15 cellular contexts compared by ENCODE assay signal in the genomic region with DNA sequence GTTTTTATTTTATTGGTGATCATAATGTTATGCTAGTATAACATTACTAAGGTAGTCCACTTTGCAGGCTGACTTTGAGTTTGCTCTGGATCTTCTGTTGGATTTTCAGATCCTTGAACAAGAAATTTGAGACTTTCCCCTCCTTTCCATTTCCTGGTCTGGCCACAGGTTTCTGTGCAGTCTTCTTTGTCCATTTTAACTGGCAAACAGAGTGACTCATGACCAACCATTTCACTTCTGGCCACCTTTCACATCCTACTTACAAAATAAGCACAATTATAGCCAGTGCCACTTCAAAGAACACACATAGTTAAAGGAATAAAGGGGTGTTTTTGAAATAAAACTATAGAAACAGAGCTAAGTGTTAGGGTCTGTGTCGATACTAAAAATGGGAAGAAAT. TPM values are rescaled to one million over a fixed set of nuclear protein-coding genes. Genes with fewer than 3 reads are reported as not detected.
DNase-seq lines count a peak whose midpoint lies in the region; FAIRE-seq and TF ChIP-seq lines count a peak whose summit lies in the region.
"Had no signal": no experiment of that assay in that cellular context is flagged by ENCODE, and none has a peak within 500 bp of the region (broad histone marks: within the 10 kb centered on the region; RNA-seq: fewer than 3 reads in every experiment).

No MANE protein-coding gene starts in this region.

- FAIRE-seq in bronchial epithelial cell (lab: Jason Lieb, UNC) = no peak

- DNase-seq in H4 (ENCODE audit: low spot score) (peak; percentile 60), NCI-H226 (peak; percentile 11), bronchial epithelial cell (ENCODE audit: low read depth) (peak; percentile 45), osteoblast (ENCODE audit: insufficient read length, low spot score, missing footprints) (no peak), BE2C (no peak), SW 1271 (lab: John Stamatoyannopoulos, UW) (no peak), posterior vena cava (ENCODE audit: low spot score) (no peak)
- DNase-seq: activated CD4-positive, alpha-beta T cell treated with anti-CD3 and anti-CD28 coated beads for 36 hours; activated T-cell treated with anti-CD3 and anti-CD28 coated beads, Interleukin-2, amount 50 U/mL, for 4 hours; amygdala; left ventricle myocardium inferior; MV-4-11; nephron progenitor cell; NK-92 treated with Interleukin-12 subunit alpha and Interleukin-12 subunit beta, amount 100 ng/mL, for 24 hours had no signal

- TF ChIP-seq CTCF in bronchial epithelial cell (IDR thresholded peaks at IDR 0.05; ENCODE audit: insufficient read depth, low read length, severe bottlenecking) = no peak
- TF ChIP-seq CTCF in osteoblast (IDR thresholded peaks at IDR 0.05; ENCODE audit: extremely low read depth, low read depth, low read length) = no peak
- TF ChIP-seq CTCF in BE2C (IDR thresholded peaks at IDR 0.05; ENCODE audit: low read depth, low read length) = no peak

- no peak overlapping the region for H3K27ac ChIP-seq in osteoblast (ENCODE audit: low read depth, low read length)
- H3K27ac ChIP-seq: left ventricle myocardium inferior, tibial nerve had no signal

- H3K4me2 ChIP-seq in osteoblast (ENCODE audit: insufficient read depth, low read length) = no peak overlapping the region

- H3K4me3 ChIP-seq in bronchial epithelial cell (ENCODE audit: low read depth, low read length) (no peak overlapping the region), osteoblast (ENCODE audit: insufficient read depth, low read length) (no peak overlapping the region), BE2C (ENCODE audit: low read depth, low read length) (no peak overlapping the region)
- H3K4me3 ChIP-seq: left ventricle myocardium inferior, tibial nerve had no signal

- H3K9me3 ChIP-seq in osteoblast (ENCODE audit: low read depth, low read length) (no peaks in the 10 kb centered on the region), BE2C (no peaks in the 10 kb centered on the region)
- H3K9me3 ChIP-seq: left ventricle myocardium inferior, tibial nerve had no signal

- H3K79me2 ChIP-seq in osteoblast (ENCODE audit: insufficient read depth, low read length) = no peaks in the 10 kb centered on the region

- no peaks in the 10 kb centered on the region for H3K36me3 ChIP-seq in bronchial epithelial cell (ENCODE audit: control insufficient read depth, insufficient read depth, low read length)
- H3K36me3 ChIP-seq in osteoblast (ENCODE audit: insufficient read depth, low read length) = no peaks in the 10 kb centered on the region
- peaks cover 67% of the 10 kb centered on the region for H3K36me3 ChIP-seq in BE2C
- H3K36me3 ChIP-seq: left ventricle myocardium inferior, tibial nerve had no signal

- intact Hi-C loops in posterior vena cava (cut with DNase I) = no loop called here

- H3K27me3 ChIP-seq in bronchial epithelial cell (ENCODE audit: control insufficient read depth, insufficient read depth, low read length) = no peaks in the 10 kb centered on the region
- no peaks in the 10 kb centered on the region for H3K27me3 ChIP-seq in osteoblast (ENCODE audit: insufficient read depth, low read length)
- H3K27me3 ChIP-seq in BE2C = no peaks in the 10 kb centered on the region
- H3K27me3 ChIP-seq: tibial nerve had no signal

- peak overlapping the region; percentile 30 for H2AFZ ChIP-seq in osteoblast (ENCODE audit: low read length)

- H4K20me1 ChIP-seq in osteoblast (ENCODE audit: insufficient read depth, low read length) = no peaks in the 10 kb centered on the region

- H3K4me1 ChIP-seq in osteoblast (ENCODE audit: insufficient read depth, low read length) = peaks cover 4% of the 10 kb centered on the region
- peaks cover 30% of the 10 kb centered on the region for H3K4me1 ChIP-seq in BE2C
- H3K4me1 ChIP-seq: tibial nerve had no signal

RNA-seq across cellular contexts. Expression of a gene that starts 8.4 kb away (rescaled TPM):
- total RNA-seq in H4 (2014; rRNA removed; shearing (Covaris generic)) = 12.1 and 13.6 TPM in 2 replicates
- total RNA-seq in bronchial epithelial cell (2.6 and 5.8 TPM in 2 replicates), osteoblast (68.4 and 79.6 TPM in 2 replicates), posterior vena cava (100 to 1,000 TPM; 161 to 163 TPM)
- 32.4 TPM for polyA plus RNA-seq in BE2C (2012; ENCODE audit: insufficient read depth, insufficient read length, low read depth)

Comparison
In these comparisons a context has a peak if more than half of its experiments do, and no peak if none do; other contexts are left out.
1. DNase-seq: peak in H4 (single experiment), NCI-H226 (single experiment) and bronchial epithelial cell (single experiment); none in osteoblast (single experiment), BE2C (single experiment), SW 1271 (0 of 2) and posterior vena cava (single experiment).